ENCODE assay signal across 8 cellular contexts in the genomic region with DNA sequence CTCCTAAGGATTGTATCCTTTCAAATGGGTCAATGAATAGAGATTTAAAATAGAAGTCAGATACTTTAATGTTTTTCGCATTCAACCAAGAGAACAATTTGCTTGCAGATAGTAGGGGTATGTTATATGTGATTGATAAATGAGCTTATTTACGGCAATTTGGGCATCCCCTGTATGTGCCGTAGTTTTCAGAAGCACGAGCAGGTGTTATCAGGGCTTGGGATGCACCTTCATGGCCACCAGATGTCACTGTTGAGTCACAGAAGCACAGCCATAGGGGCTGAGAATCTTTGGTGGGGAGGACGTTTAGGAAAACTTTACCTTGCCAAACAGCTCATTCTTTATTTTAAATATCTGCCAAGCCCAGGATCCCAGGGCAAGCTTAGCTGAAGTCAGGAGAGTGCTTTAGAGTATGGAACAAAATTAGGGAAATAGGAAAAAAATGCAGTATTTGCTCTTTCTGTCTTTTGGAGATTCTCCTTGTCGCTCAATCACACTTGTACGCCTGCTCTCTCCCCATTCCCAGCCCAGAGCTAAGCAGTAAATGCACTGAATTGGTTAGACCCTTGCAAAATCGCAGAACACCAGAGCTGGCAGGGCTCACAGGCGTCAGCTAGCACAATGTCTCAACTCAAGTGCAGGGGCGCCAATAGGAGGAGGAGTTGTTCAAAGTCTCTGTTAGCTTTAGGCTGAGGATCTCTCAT.
DNase-seq lines count a peak whose midpoint lies in the region; ATAC-seq lines count a peak whose summit lies in the region.

No MANE protein-coding gene starts in this region.

- ATAC-seq in GM21529 (IDR thresholded peaks at IDR 0.05; ENCODE audit: unreplicated experiment) (peak; percentile 71), left lobe of liver (peak; percentile 95), HG03521 (IDR thresholded peaks at IDR 0.05; ENCODE audit: unreplicated experiment) (no peak)

- DNase-seq in COR-L47 (lab: John Stamatoyannopoulos, UW) (peak; percentile 11), NCI-H1105 (lab: John Stamatoyannopoulos, UW) (peak; percentile 16), cerebellar cortex (ENCODE audit: low spot score) (peak; percentile 70), left lobe of liver (ENCODE audit: low spot score) (peak; percentile 54)
- DNase-seq in activated CD4-positive, alpha-beta T cell treated with anti-CD3 and anti-CD28 coated beads for 1 hour, result peak; percentile 22
- peak in 2 of 3 donors; percentile 2 to 16 for DNase-seq in stimulated activated CD4-positive, alpha-beta T cell treated with anti-CD3 and anti-CD28 coated beads, TNF-alpha, amount 100 ng/mL, for 1 hour (ENCODE audit: low read depth in 3 of 3, low spot score in 1 of 3)

Comparison
In these comparisons a context has a peak if more than half of its experiments do, and no peak if none do; other contexts are left out.
1. DNase-seq: peak in every context shown above with its lines; median percentile 70 in cerebellar cortex; 54 in left lobe of liver; 22 in activated CD4-positive, alpha-beta T cell treated with anti-CD3 and anti-CD28 coated beads for 1 hour; 16 in NCI-H1105; 11 in COR-L47; 9 in stimulated activated CD4-positive, alpha-beta T cell treated with anti-CD3 and anti-CD28 coated beads, TNF-alpha, amount 100 ng/mL, for 1 hour.